ENCODE assay signal across 21 cellular contexts in the genomic region with DNA sequence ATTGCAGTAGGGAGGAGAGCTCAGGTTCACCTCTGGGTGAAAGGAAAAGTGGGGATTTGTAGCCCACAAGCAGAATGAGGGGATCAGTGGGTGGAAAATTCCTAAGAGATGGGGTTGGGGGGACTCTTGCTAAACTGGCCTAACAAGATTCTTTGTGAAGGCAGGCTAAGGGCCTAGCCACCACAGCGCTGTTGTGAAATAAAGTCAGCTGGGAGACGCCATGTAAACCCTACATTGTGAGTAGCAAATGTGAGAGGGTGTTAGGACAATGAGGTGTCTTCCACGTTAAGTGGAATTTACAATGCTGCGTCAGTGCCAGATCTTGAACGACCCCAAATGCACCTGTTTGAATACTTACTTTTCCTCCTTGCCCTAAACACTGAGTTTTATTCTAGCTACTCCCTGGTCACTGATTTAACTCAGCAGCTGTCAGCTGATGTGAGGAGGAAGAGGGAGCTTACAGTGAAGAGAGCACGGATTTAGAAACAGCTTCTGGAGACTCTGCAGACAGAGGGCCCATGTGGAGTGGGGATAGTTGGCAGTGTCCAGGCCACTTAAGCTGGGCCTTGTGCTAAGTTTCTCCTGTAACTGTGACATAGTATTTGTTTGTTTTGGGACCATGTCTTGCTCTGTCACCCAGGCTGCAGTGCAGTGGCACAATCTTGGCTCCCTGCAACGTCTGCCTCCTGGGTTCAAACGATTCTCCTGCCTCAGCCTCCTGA. TPM values are rescaled to one million over a fixed set of nuclear protein-coding genes. Genes with fewer than 3 reads are reported as not detected.
DNase-seq lines count a peak whose midpoint lies in the region; ATAC-seq, FAIRE-seq and TF ChIP-seq lines count a peak whose summit lies in the region.
"Had no signal": no experiment of that assay in that cellular context is flagged by ENCODE, and none has a peak within 500 bp of the region (broad histone marks: within the 10 kb centered on the region; RNA-seq: fewer than 3 reads in every experiment).

No MANE protein-coding gene starts in this region.

- TF ChIP-seq CTCF in bronchial epithelial cell (IDR thresholded peaks at IDR 0.05; ENCODE audit: insufficient read depth, low read length, severe bottlenecking) (no peak), right atrium auricular region (IDR thresholded peaks at IDR 0.05) (no peak), osteoblast (IDR thresholded peaks at IDR 0.05; ENCODE audit: extremely low read depth, low read depth, low read length) (no peak), sigmoid colon (IDR thresholded peaks at IDR 0.05) (no peak), spleen (IDR thresholded peaks at IDR 0.05 in 8 of 11, conservative IDR thresholded peaks at IDR 0.05 in 3 of 11) (no peak)

- H3K36me3 ChIP-seq in bronchial epithelial cell (ENCODE audit: control insufficient read depth, insufficient read depth, low read length) (no peaks in the 10 kb centered on the region), right atrium auricular region (no peaks in the 10 kb centered on the region), osteoblast (ENCODE audit: insufficient read depth, low read length) (no peaks in the 10 kb centered on the region), sigmoid colon (no peaks in the 10 kb centered on the region), spleen (no peaks in the 10 kb centered on the region)
- H3K36me3 ChIP-seq: brain microvascular endothelial cell had no signal

- WGBS in sigmoid colon, 2 donors, result 66 to 75% methylated on average over 8 of the region's 8 CpGs
- WGBS in spleen, 5 donors, result 73 to 89% (median 77%) methylated on average over 8 of the region's 8 CpGs

- no peaks in the 10 kb centered on the region for H3K79me2 ChIP-seq in osteoblast (ENCODE audit: insufficient read depth, low read length)

- TF ChIP-seq EP300 in sigmoid colon (IDR thresholded peaks at IDR 0.05), result no peak

- ATAC-seq in HG03469 (IDR thresholded peaks at IDR 0.05; ENCODE audit: unreplicated experiment), result no peak
- ATAC-seq: activated naive CD8-positive, alpha-beta T cell treated with anti-CD3 and anti-CD28 coated beads, Interleukin-2, amount 50 U/mL, for 24 hours; naive thymus-derived CD4-positive, alpha-beta T cell had no signal

- TF ChIP-seq POLR2A in sigmoid colon (IDR thresholded peaks at IDR 0.05) (no peak), spleen (IDR thresholded peaks at IDR 0.05) (no peak)

- H4K20me1 ChIP-seq in osteoblast (ENCODE audit: insufficient read depth, low read length), result no peaks in the 10 kb centered on the region

- no peak overlapping the region for H3K4me3 ChIP-seq in bronchial epithelial cell (ENCODE audit: low read depth, low read length)
- no peak overlapping the region for H3K4me3 ChIP-seq in right atrium auricular region
- no peak overlapping the region for H3K4me3 ChIP-seq in osteoblast (ENCODE audit: insufficient read depth, low read length)
- H3K4me3 ChIP-seq in sigmoid colon, result no peak overlapping the region
- H3K4me3 ChIP-seq in spleen, result no peak overlapping the region
- H3K4me3 ChIP-seq: testis had no signal

- no peak overlapping the region for H2AFZ ChIP-seq in osteoblast (ENCODE audit: low read length)

- no peaks in the 10 kb centered on the region for H3K27me3 ChIP-seq in bronchial epithelial cell (ENCODE audit: control insufficient read depth, insufficient read depth, low read length)
- H3K27me3 ChIP-seq in right atrium auricular region, result no peaks in the 10 kb centered on the region
- no peaks in the 10 kb centered on the region for H3K27me3 ChIP-seq in osteoblast (ENCODE audit: insufficient read depth, low read length)
- H3K27me3 ChIP-seq in sigmoid colon, result no peaks in the 10 kb centered on the region
- H3K27me3 ChIP-seq in spleen (replicated peaks in 1 of 7), result peaks cover 0 to 46% (median 0%) of the 10 kb centered on the region in 7 donors
- H3K27me3 ChIP-seq: brain microvascular endothelial cell, testis had no signal

- DNase-seq in bronchial epithelial cell (ENCODE audit: low read depth) (peak; percentile 65), right atrium auricular region (ENCODE audit: low spot score) (no peak), osteoblast (ENCODE audit: insufficient read length, low spot score, missing footprints) (peak; percentile 2), caudate nucleus (lab: John Stamatoyannopoulos, UW) (no peak), sigmoid colon (no peak), spleen (no peak)
- DNase-seq: activated CD4-positive, alpha-beta T cell treated with anti-CD3 and anti-CD28 coated beads for 48 hours; activated naive CD8-positive, alpha-beta T cell treated with anti-CD3 and anti-CD28 coated beads, Interleukin-2, amount 50 U/mL, for 24 hours; AML-193; brain microvascular endothelial cell; DMS79 treated with DMSO at 0.1 percent for 48 hours; KG1; naive thymus-derived CD4-positive, alpha-beta T cell; NCI-H2081 treated with DMSO at 0.1 percent for 48 hours; NCI-H510A; posterior cingulate gyrus; testis had no signal

- H3K27ac ChIP-seq in right atrium auricular region (peak overlapping the region; percentile 47 to 56), osteoblast (ENCODE audit: low read depth, low read length) (no peak overlapping the region), caudate nucleus (ENCODE audit: low read depth, low read length) (no peak overlapping the region), sigmoid colon (no peak overlapping the region), spleen (no peak overlapping the region)
- H3K27ac ChIP-seq: brain microvascular endothelial cell, testis had no signal

- H3K4me1 ChIP-seq in right atrium auricular region, result peaks cover 0 to 8% of the 10 kb centered on the region in 2 donors
- peaks cover 5% of the 10 kb centered on the region for H3K4me1 ChIP-seq in osteoblast (ENCODE audit: insufficient read depth, low read length)
- peaks cover 0 to 11% (median 0%) of the 10 kb centered on the region in 4 donors for H3K4me1 ChIP-seq in sigmoid colon
- H3K4me1 ChIP-seq in spleen, result no peaks in the 10 kb centered on the region
- H3K4me1 ChIP-seq: testis had no signal

- no peak for FAIRE-seq in bronchial epithelial cell (lab: Jason Lieb, UNC)
- FAIRE-seq: frontal cortex, TTC549 had no signal

- intact Hi-C loops in sigmoid colon (cut with DNase I), result no loop called here
- intact Hi-C loops in spleen (cut with DNase I; ENCODE audit: low total_unique reads), result no loop called here

- H3K9me3 ChIP-seq in right atrium auricular region, result no peaks in the 10 kb centered on the region
- no peaks in the 10 kb centered on the region for H3K9me3 ChIP-seq in osteoblast (ENCODE audit: low read depth, low read length)
- H3K9me3 ChIP-seq in sigmoid colon, result no peaks in the 10 kb centered on the region
- H3K9me3 ChIP-seq in spleen, result no peaks in the 10 kb centered on the region
- H3K9me3 ChIP-seq: testis had no signal

- H3K4me2 ChIP-seq in osteoblast (ENCODE audit: insufficient read depth, low read length), result no peak overlapping the region

RNA-seq across cellular contexts. Expression of a gene that starts 17.3 kb away (rescaled TPM):
- 3.2 and 3.5 TPM in 2 replicates for total RNA-seq in bronchial epithelial cell
- total RNA-seq in right atrium auricular region, result 10 to 100 TPM; 17.3 to 28.9 TPM
- total RNA-seq in osteoblast, result 4.7 and 11.9 TPM in 2 replicates
- total RNA-seq in sigmoid colon, result 10 to 100 TPM in 3 of 4 donors, 1 to 10 TPM in 1; 5.6 to 14.7 (median 13.5) TPM
- polyA plus RNA-seq in sigmoid colon, result 1 to 10 TPM; 2.1 to 9.9 (median 7.8) TPM
- under 1 TPM in 3 of 7 donors, not detected in 4; 0.19 to 0.49 (median 0.44) TPM for total RNA-seq in spleen
- polyA plus RNA-seq in spleen, result 1 to 10 TPM in 1 of 3 donors, under 1 TPM in 2; 0.09 to 1.9 (median 0.32) TPM
- total RNA-seq: activated T-helper 2 cell treated with anti-CD3 and anti-CD28 coated beads, Interferon-gamma antibody, Interleukin-2, Interleukin-4, amounts not matched to agents 10 μg/mL and 5 μg/mL and 100 μg/mL, durations not matched to agents 14 hours and 24 hours and 36 hours had no signal
- polyA plus RNA-seq: naive thymus-derived CD4-positive, alpha-beta T cell had no signal

Comparison
In these comparisons a context has a peak if more than half of its experiments do, and no peak if none do; other contexts are left out.
1. DNase-seq: peak in bronchial epithelial cell (single experiment) and osteoblast (single experiment); none in right atrium auricular region (single experiment), caudate nucleus (0 of 61), sigmoid colon (single experiment) and spleen (single experiment).
2. H3K27ac ChIP-seq: peak in right atrium auricular region (2 of 2); none in osteoblast (single experiment), caudate nucleus (single experiment), sigmoid colon (0 of 4) and spleen (0 of 8).